Comparison of ENCODE assay signal across 16 cellular contexts in genomic region chr10:132512693-132513345, GRCh38.
"Had no signal": no experiment of that assay in that cellular context is flagged by ENCODE, and none has a peak within 500 bp of the region (broad histone marks: within the 10 kb centered on the region; RNA-seq: fewer than 3 reads in every experiment).

No MANE protein-coding gene starts in this region.

- FAIRE-seq: colon, urothelium cell line had no signal

- H3K27ac ChIP-seq: body of pancreas, dorsolateral prefrontal cortex, psoas muscle, tibial artery had no signal

- H2AFZ ChIP-seq: hepatocyte had no signal

- ATAC-seq: body of pancreas, psoas muscle had no signal

- H3K4me2 ChIP-seq: hepatocyte had no signal

- H3K36me3 ChIP-seq: tibial artery had no signal

- DNase-seq: activated CD8-positive, alpha-beta memory T cell treated with anti-CD3 and anti-CD28 coated beads for 24 hours; activated naive CD8-positive, alpha-beta T cell treated with anti-CD3 and anti-CD28 coated beads, Interleukin-2, amount 10 ng/mL, durations not matched to agents 7 days and 5 days; amygdala; central memory CD4-positive, alpha-beta T cell; nephron progenitor cell; stimulated activated CD4-positive, alpha-beta T cell treated with anti-CD3 and anti-CD28 coated beads, Interleukin-12 subunit alpha, Interleukin-12 subunit beta, amount 100 ng/mL, for 4 hours; stimulated activated CD4-positive, alpha-beta T cell treated with anti-CD3 and anti-CD28 coated beads, Interleukin-1b, Interleukin-23, amount 100 ng/mL, for 48 hours; stimulated activated CD8-positive, alpha-beta memory T cell treated with anti-CD3 and anti-CD28 coated beads, Interleukin-4, amount 100 ng/mL, for 48 hours; stimulated activated naive CD4-positive, alpha-beta T cell had no signal

- H3K4me3 ChIP-seq: body of pancreas, dorsolateral prefrontal cortex, hepatocyte, psoas muscle, tibial artery had no signal

- H3K27me3 ChIP-seq: body of pancreas, dorsolateral prefrontal cortex, hepatocyte, tibial artery had no signal

- H3K9me3 ChIP-seq: body of pancreas, psoas muscle, tibial artery had no signal

- H3K79me2 ChIP-seq: hepatocyte had no signal
